1 cellular context compared by ENCODE assay signal in genomic region chr18:46161721-46162421, GRCh38.
TF ChIP-seq lines count a peak whose summit lies in the region.

No MANE protein-coding gene starts in this region.

TF ChIP-seq in K562, 482 proteins besides CTCF, POLR2A, EP300 and RAD21 (continued from another document and continues in another):
- TF ChIP-seq, protein P1, sequence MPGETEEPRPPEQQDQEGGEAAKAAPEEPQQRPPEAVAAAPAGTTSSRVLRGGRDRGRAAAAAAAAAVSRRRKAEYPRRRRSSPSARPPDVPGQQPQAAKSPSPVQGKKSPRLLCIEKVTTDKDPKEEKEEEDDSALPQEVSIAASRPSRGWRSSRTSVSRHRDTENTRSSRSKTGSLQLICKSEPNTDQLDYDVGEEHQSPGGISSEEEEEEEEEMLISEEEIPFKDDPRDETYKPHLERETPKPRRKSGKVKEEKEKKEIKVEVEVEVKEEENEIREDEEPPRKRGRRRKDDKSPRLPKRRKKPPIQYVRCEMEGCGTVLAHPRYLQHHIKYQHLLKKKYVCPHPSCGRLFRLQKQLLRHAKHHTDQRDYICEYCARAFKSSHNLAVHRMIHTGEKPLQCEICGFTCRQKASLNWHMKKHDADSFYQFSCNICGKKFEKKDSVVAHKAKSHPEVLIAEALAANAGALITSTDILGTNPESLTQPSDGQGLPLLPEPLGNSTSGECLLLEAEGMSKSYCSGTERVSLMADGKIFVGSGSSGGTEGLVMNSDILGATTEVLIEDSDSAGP (CRISPR knock-in tag; IDR thresholded peaks at IDR 0.05) = no peak
- TF ChIP-seq MCM7 (IDR thresholded peaks at IDR 0.05) (no peak), ZC3H8 (IDR thresholded peaks at IDR 0.05) (no peak), ILK (tag; IDR thresholded peaks at IDR 0.05; ENCODE audit: borderline replicate concordance, low read depth) (peak; percentile 78), PHB2 (IDR thresholded peaks at IDR 0.05; ENCODE audit: low read depth) (no peak), PCBP2 (IDR thresholded peaks at IDR 0.05; ENCODE audit: low read depth, low read length, poor library complexity, severe bottlenecking) (no peak), ZNF586 (CRISPR knock-in tag; conservative IDR thresholded peaks at IDR 0.05) (no peak; the same call in 1 of the 2 replicates), ZNF347 (CRISPR knock-in tag; IDR thresholded peaks at IDR 0.05; ENCODE audit: low read depth) (no peak), ELK3 (CRISPR knock-in tag; IDR thresholded peaks at IDR 0.05) (no peak), SUPT5H (IDR thresholded peaks at IDR 0.05) (no peak), ZNF134 (CRISPR knock-in tag; conservative IDR thresholded peaks at IDR 0.05) (peak; percentile 83), BRCA1 (IDR thresholded peaks at IDR 0.05) (no peak), BRCA1 (CRISPR knock-in tag; IDR thresholded peaks at IDR 0.05) (no peak), ZNF717 (CRISPR knock-in tag; IDR thresholded peaks at IDR 0.05) (no peak), KDM2B (CRISPR knock-in tag; IDR thresholded peaks at IDR 0.05) (no peak), OTX1 (CRISPR knock-in tag; IDR thresholded peaks at IDR 0.05) (peak; percentile 96), MIER1 (IDR thresholded peaks at IDR 0.05; ENCODE audit: low read depth) (no peak), ZNF584 (CRISPR knock-in tag; IDR thresholded peaks at IDR 0.05; ENCODE audit: low read depth) (peak; percentile 96), TAF9B (IDR thresholded peaks at IDR 0.05; ENCODE audit: partially characterized antibody) (no peak), PRMT5 (CRISPR knock-in tag; IDR thresholded peaks at IDR 0.05) (no peak), DNMT1 (IDR thresholded peaks at IDR 0.05) (no peak), POLR2AphosphoS2 (IDR thresholded peaks at IDR 0.05; ENCODE audit: low read length) (no peak), TRIM25 (IDR thresholded peaks at IDR 0.05; ENCODE audit: borderline replicate concordance) (no peak), ZNF239 (CRISPR knock-in tag; IDR thresholded peaks at IDR 0.05) (peak; percentile 90), GTF2F1 (IDR thresholded peaks at IDR 0.05; ENCODE audit: low read depth, low read length) (no peak), HOXB6 (CRISPR knock-in tag; IDR thresholded peaks at IDR 0.05; ENCODE audit: borderline replicate concordance) (no peak), ZNF253 (CRISPR knock-in tag; conservative IDR thresholded peaks at IDR 0.05) (no peak), VEZF1 (CRISPR knock-in tag; IDR thresholded peaks at IDR 0.05) (peak; percentile 52), MTA3 (IDR thresholded peaks at IDR 0.05; ENCODE audit: borderline replicate concordance) (no peak), ZNF384 (IDR thresholded peaks at IDR 0.05; ENCODE audit: low read depth, low read length) (no peak), NUFIP1 (IDR thresholded peaks at IDR 0.05; ENCODE audit: partially characterized antibody) (peak; percentile 71), EHMT2 (IDR thresholded peaks at IDR 0.05) (no peak), ZNF282 (CRISPR knock-in tag; IDR thresholded peaks at IDR 0.05) (no peak), ZNF655 (CRISPR knock-in tag; IDR thresholded peaks at IDR 0.05) (no peak), CCAR2 (IDR thresholded peaks at IDR 0.05; ENCODE audit: low read depth, low read length) (no peak)
- TF ChIP-seq, protein P2, sequence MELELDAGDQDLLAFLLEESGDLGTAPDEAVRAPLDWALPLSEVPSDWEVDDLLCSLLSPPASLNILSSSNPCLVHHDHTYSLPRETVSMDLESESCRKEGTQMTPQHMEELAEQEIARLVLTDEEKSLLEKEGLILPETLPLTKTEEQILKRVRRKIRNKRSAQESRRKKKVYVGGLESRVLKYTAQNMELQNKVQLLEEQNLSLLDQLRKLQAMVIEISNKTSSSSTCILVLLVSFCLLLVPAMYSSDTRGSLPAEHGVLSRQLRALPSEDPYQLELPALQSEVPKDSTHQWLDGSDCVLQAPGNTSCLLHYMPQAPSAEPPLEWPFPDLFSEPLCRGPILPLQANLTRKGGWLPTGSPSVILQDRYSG (tag; conservative IDR thresholded peaks at IDR 0.05; ENCODE audit: low read depth) = peak; percentile 98
- TF ChIP-seq, protein P3, sequence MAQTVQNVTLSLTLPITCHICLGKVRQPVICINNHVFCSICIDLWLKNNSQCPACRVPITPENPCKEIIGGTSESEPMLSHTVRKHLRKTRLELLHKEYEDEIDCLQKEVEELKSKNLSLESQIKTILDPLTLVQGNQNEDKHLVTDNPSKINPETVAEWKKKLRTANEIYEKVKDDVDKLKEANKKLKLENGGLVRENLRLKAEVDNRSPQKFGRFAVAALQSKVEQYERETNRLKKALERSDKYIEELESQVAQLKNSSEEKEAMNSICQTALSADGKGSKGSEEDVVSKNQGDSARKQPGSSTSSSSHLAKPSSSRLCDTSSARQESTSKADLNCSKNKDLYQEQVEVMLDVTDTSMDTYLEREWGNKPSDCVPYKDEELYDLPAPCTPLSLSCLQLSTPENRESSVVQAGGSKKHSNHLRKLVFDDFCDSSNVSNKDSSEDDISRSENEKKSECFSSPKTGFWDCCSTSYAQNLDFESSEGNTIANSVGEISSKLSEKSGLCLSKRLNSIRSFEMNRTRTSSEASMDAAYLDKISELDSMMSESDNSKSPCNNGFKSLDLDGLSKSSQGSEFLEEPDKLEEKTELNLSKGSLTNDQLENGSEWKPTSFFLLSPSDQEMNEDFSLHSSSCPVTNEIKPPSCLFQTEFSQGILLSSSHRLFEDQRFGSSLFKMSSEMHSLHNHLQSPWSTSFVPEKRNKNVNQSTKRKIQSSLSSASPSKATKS (CRISPR knock-in tag; IDR thresholded peaks at IDR 0.05) = peak; percentile 91
- TF ChIP-seq, protein P4, sequence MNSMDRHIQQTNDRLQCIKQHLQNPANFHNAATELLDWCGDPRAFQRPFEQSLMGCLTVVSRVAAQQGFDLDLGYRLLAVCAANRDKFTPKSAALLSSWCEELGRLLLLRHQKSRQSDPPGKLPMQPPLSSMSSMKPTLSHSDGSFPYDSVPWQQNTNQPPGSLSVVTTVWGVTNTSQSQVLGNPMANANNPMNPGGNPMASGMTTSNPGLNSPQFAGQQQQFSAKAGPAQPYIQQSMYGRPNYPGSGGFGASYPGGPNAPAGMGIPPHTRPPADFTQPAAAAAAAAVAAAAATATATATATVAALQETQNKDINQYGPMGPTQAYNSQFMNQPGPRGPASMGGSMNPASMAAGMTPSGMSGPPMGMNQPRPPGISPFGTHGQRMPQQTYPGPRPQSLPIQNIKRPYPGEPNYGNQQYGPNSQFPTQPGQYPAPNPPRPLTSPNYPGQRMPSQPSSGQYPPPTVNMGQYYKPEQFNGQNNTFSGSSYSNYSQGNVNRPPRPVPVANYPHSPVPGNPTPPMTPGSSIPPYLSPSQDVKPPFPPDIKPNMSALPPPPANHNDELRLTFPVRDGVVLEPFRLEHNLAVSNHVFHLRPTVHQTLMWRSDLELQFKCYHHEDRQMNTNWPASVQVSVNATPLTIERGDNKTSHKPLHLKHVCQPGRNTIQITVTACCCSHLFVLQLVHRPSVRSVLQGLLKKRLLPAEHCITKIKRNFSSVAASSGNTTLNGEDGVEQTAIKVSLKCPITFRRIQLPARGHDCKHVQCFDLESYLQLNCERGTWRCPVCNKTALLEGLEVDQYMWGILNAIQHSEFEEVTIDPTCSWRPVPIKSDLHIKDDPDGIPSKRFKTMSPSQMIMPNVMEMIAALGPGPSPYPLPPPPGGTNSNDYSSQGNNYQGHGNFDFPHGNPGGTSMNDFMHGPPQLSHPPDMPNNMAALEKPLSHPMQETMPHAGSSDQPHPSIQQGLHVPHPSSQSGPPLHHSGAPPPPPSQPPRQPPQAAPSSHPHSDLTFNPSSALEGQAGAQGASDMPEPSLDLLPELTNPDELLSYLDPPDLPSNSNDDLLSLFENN (IDR thresholded peaks at IDR 0.05; ENCODE audit: low read depth in 2 of 2, low read length in 2 of 2) = no peak
- TF ChIP-seq, protein P5, sequence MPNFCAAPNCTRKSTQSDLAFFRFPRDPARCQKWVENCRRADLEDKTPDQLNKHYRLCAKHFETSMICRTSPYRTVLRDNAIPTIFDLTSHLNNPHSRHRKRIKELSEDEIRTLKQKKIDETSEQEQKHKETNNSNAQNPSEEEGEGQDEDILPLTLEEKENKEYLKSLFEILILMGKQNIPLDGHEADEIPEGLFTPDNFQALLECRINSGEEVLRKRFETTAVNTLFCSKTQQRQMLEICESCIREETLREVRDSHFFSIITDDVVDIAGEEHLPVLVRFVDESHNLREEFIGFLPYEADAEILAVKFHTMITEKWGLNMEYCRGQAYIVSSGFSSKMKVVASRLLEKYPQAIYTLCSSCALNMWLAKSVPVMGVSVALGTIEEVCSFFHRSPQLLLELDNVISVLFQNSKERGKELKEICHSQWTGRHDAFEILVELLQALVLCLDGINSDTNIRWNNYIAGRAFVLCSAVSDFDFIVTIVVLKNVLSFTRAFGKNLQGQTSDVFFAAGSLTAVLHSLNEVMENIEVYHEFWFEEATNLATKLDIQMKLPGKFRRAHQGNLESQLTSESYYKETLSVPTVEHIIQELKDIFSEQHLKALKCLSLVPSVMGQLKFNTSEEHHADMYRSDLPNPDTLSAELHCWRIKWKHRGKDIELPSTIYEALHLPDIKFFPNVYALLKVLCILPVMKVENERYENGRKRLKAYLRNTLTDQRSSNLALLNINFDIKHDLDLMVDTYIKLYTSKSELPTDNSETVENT (CRISPR knock-in tag; IDR thresholded peaks at IDR 0.05) = no peak
- TF ChIP-seq, protein P6, sequence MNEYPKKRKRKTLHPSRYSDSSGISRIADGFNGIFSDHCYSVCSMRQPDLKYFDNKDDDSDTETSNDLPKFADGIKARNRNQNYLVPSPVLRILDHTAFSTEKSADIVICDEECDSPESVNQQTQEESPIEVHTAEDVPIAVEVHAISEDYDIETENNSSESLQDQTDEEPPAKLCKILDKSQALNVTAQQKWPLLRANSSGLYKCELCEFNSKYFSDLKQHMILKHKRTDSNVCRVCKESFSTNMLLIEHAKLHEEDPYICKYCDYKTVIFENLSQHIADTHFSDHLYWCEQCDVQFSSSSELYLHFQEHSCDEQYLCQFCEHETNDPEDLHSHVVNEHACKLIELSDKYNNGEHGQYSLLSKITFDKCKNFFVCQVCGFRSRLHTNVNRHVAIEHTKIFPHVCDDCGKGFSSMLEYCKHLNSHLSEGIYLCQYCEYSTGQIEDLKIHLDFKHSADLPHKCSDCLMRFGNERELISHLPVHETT (CRISPR knock-in tag; conservative IDR thresholded peaks at IDR 0.05 in 1 of 2, IDR thresholded peaks at IDR 0.05 in 1 of 2) = peak in 1 of 2 experiments; percentile 98; a peak in 2 of 4 replicates
- TF ChIP-seq, protein P7, sequence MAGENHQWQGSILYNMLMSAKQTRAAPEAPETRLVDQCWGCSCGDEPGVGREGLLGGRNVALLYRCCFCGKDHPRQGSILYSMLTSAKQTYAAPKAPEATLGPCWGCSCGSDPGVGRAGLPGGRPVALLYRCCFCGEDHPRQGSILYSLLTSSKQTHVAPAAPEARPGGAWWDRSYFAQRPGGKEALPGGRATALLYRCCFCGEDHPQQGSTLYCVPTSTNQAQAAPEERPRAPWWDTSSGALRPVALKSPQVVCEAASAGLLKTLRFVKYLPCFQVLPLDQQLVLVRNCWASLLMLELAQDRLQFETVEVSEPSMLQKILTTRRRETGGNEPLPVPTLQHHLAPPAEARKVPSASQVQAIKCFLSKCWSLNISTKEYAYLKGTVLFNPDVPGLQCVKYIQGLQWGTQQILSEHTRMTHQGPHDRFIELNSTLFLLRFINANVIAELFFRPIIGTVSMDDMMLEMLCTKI (IDR thresholded peaks at IDR 0.05; ENCODE audit: partially characterized antibody) = no peak
- TF ChIP-seq, protein P8, sequence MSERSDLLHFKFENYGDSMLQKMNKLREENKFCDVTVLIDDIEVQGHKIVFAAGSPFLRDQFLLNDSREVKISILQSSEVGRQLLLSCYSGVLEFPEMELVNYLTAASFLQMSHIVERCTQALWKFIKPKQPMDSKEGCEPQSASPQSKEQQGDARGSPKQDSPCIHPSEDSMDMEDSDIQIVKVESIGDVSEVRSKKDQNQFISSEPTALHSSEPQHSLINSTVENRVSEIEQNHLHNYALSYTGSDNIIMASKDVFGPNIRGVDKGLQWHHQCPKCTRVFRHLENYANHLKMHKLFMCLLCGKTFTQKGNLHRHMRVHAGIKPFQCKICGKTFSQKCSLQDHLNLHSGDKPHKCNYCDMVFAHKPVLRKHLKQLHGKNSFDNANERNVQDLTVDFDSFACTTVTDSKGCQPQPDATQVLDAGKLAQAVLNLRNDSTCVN (CRISPR knock-in tag; IDR thresholded peaks at IDR 0.05) = peak; percentile 77; the same call in 1 of the 2 replicates
